Comparison of ENCODE assay signal across 9 cellular contexts in genomic region chr6:96749891-96750290, GRCh38.
"Had no signal": no experiment of that assay in that cellular context is flagged by ENCODE, and none has a peak within 500 bp of the region (broad histone marks: within the 10 kb centered on the region; RNA-seq: fewer than 3 reads in every experiment).

No MANE protein-coding gene starts in this region.

- H3K9me3 Mint-ChIP-seq: GM23338, HFFc6 had no signal

- H3K4me3 Mint-ChIP-seq: GM23338, H9, HFFc6 had no signal

- H3K4me1 ChIP-seq: HAP-1 had no signal

- ATAC-seq: GM23338, HCT116 had no signal

- H3K36me3 ChIP-seq: HAP-1 had no signal

- H3K27ac ChIP-seq: GM23248 had no signal

- H3K9me3 ChIP-seq: HAP-1 had no signal

- DNase-seq: GM23248, GOT3, H7, H9, HCEC 1CT, HFFc6 had no signal

- H2AFZ ChIP-seq: GM23248, GM23338 had no signal

- H3K27ac Mint-ChIP-seq: GM23338, HFFc6 had no signal

- H3K4me1 Mint-ChIP-seq: GM23338, H9 had no signal

- H3K4me2 ChIP-seq: GM23338 had no signal

- H3K4me3 ChIP-seq: GM23248, GM23338, HAP-1 had no signal
